2 cellular contexts compared by ENCODE assay signal in genomic region chr1:95098196-95098595, GRCh38.
TF ChIP-seq lines count a peak whose summit lies in the region.

No MANE protein-coding gene starts in this region.

TF ChIP-seq in GM23338, 12 proteins besides CTCF, POLR2A, EP300 and RAD21:
- TF ChIP-seq JUNB (IDR thresholded peaks at IDR 0.05; ENCODE audit: unreplicated experiment) (no peak), CREB1 (CRISPR knock-in tag; IDR thresholded peaks at IDR 0.05; ENCODE audit: low read depth) (no peak), EZH2phosphoT487 (IDR thresholded peaks at IDR 0.05; ENCODE audit: unreplicated experiment) (no peak), POLR2AphosphoS5 (IDR thresholded peaks at IDR 0.05; ENCODE audit: low read depth) (no peak), REST (IDR thresholded peaks at IDR 0.05; ENCODE audit: unreplicated experiment) (no peak), EZH2 (IDR thresholded peaks at IDR 0.05; ENCODE audit: low read depth, unreplicated experiment) (no peak), NANOG (IDR thresholded peaks at IDR 0.05; ENCODE audit: borderline replicate concordance) (no peak), STAT1 (IDR thresholded peaks at IDR 0.05; ENCODE audit: unreplicated experiment) (no peak), ZNF114 (CRISPR knock-in tag; IDR thresholded peaks at IDR 0.05) (no peak)
- TF ChIP-seq, protein P1, sequence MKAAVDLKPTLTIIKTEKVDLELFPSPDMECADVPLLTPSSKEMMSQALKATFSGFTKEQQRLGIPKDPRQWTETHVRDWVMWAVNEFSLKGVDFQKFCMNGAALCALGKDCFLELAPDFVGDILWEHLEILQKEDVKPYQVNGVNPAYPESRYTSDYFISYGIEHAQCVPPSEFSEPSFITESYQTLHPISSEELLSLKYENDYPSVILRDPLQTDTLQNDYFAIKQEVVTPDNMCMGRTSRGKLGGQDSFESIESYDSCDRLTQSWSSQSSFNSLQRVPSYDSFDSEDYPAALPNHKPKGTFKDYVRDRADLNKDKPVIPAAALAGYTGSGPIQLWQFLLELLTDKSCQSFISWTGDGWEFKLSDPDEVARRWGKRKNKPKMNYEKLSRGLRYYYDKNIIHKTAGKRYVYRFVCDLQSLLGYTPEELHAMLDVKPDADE (IDR thresholded peaks at IDR 0.05) = no peak

TF ChIP-seq in K562, 482 proteins besides CTCF, POLR2A, EP300 and RAD21:
- TF ChIP-seq, protein P2, sequence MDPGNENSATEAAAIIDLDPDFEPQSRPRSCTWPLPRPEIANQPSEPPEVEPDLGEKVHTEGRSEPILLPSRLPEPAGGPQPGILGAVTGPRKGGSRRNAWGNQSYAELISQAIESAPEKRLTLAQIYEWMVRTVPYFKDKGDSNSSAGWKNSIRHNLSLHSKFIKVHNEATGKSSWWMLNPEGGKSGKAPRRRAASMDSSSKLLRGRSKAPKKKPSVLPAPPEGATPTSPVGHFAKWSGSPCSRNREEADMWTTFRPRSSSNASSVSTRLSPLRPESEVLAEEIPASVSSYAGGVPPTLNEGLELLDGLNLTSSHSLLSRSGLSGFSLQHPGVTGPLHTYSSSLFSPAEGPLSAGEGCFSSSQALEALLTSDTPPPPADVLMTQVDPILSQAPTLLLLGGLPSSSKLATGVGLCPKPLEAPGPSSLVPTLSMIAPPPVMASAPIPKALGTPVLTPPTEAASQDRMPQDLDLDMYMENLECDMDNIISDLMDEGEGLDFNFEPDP (CRISPR knock-in tag; IDR thresholded peaks at IDR 0.05) = no peak
- TF ChIP-seq ZNF583 (CRISPR knock-in tag; IDR thresholded peaks at IDR 0.05) = no peak
- TF ChIP-seq POLR2AphosphoS5 (IDR thresholded peaks at IDR 0.05; ENCODE audit: control insufficient read depth, insufficient read depth, low read depth, low read length) = no peak
- TF ChIP-seq FOXJ2 (tag; IDR thresholded peaks at IDR 0.05) = no peak
- TF ChIP-seq RB1 (IDR thresholded peaks at IDR 0.05; ENCODE audit: low read depth) = no peak
